In the genomic region with DNA sequence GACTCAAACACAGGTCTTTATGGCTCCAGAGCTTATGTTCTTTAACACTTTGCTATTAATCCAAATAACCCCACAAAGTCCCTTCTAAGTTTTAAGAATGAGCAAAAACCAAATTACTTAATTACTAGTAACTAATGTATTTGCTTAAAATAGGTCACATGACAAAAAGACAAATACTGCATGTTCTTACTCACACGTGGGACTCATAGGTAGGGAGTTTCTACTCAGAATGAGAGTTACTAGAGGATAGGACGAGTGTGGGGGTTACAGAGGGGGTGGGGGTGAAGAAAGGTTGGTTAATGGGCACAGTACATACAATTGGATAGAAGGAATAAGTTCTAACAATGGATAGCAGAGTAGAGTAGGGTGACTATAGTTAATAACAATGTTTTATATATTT, we compare ENCODE assay signal across 18 cellular contexts. TPM values are rescaled to one million over a fixed set of nuclear protein-coding genes. Genes with fewer than 3 reads are reported as not detected.
DNase-seq lines count a peak whose midpoint lies in the region; ATAC-seq, FAIRE-seq and TF ChIP-seq lines count a peak whose summit lies in the region.
"Had no signal": no experiment of that assay in that cellular context is flagged by ENCODE, and none has a peak within 500 bp of the region (broad histone marks: within the 10 kb centered on the region; RNA-seq: fewer than 3 reads in every experiment).

No MANE protein-coding gene starts in this region.

- 43% methylated on average over 1 of the region's 2 CpGs for whole genome bisulfite sequencing in K562 (ENCODE audit: insufficient coverage, low coverage, missing lambda C conversion rate)

- in situ Hi-C loops in K562 (cut with MboI): no loop called here

- TF ChIP-seq RAD21 in K562 (CRISPR knock-in tag; conservative IDR thresholded peaks at IDR 0.05 in 1 of 2, IDR thresholded peaks at IDR 0.05 in 1 of 2): no peak

- no peak overlapping the region for H3K4me3 ChIP-seq in CD8-positive, alpha-beta memory T cell (ENCODE audit: low read length)
- H3K4me3 ChIP-seq in K562: no peak overlapping the region
- H3K4me3 ChIP-seq: SJCRH30 had no signal

- no peaks in the 10 kb centered on the region for H3K27me3 Mint-ChIP-seq in activated naive CD4-positive, alpha-beta T cell treated with anti-CD3 and anti-CD28 coated beads, Interleukin-2, amount 50 U/mL, for 24 hours
- H3K27me3 Mint-ChIP-seq in CD8-positive, alpha-beta memory T cell: no peaks in the 10 kb centered on the region
- H3K27me3 Mint-ChIP-seq: B cell had no signal

- TF ChIP-seq POLR2A in K562 (conservative IDR thresholded peaks at IDR 0.05): no peak

- H3K9ac ChIP-seq in K562 (ENCODE audit: insufficient read depth in 1 of 2, low read depth in 2 of 2, low read length in 2 of 2): no peak overlapping the region

- H3K27ac Mint-ChIP-seq in activated naive CD4-positive, alpha-beta T cell treated with anti-CD3 and anti-CD28 coated beads, Interleukin-2, amount 50 U/mL, for 24 hours: peak overlapping the region; percentile 46
- H3K27ac Mint-ChIP-seq in activated naive CD4-positive, alpha-beta T cell treated with anti-CD3 and anti-CD28 coated beads, Interleukin-2, amount 50 U/mL, for 72 hours: peak overlapping the region in 1 of 2 donors; percentile 29
- H3K27ac Mint-ChIP-seq in CD8-positive, alpha-beta memory T cell: peak overlapping the region in 5 of 8 donors; percentile 67 to 89 (median 79)
- H3K27ac Mint-ChIP-seq in stimulated activated effector memory CD8-positive, alpha-beta T cell treated with anti-CD3 and anti-CD28 coated beads, Interleukin-12 subunit alpha, Interleukin-12 subunit beta, amount 100 ng/mL, for 72 hours: peak overlapping the region; percentile 73
- H3K27ac Mint-ChIP-seq: B cell, H9 had no signal

- no peaks in the 10 kb centered on the region for H4K20me1 ChIP-seq in K562 (replicated peaks; ENCODE audit: control insufficient read depth, insufficient read depth, low read length)

- POLR2A ChIA-PET in CD8-positive, alpha-beta memory T cell (lab: Charles Lee): no interaction called here
- POLR2A ChIA-PET in K562 (lab: Yijun Ruan, JAX): no interaction called here

- no peaks in the 10 kb centered on the region for H3K9me3 Mint-ChIP-seq in activated naive CD4-positive, alpha-beta T cell treated with anti-CD3 and anti-CD28 coated beads, Interleukin-2, amount 50 U/mL, for 24 hours
- H3K9me3 Mint-ChIP-seq in activated naive CD4-positive, alpha-beta T cell treated with anti-CD3 and anti-CD28 coated beads, Interleukin-2, amount 50 U/mL, for 72 hours: no peaks in the 10 kb centered on the region
- H3K9me3 Mint-ChIP-seq in CD8-positive, alpha-beta memory T cell: no peaks in the 10 kb centered on the region
- no peaks in the 10 kb centered on the region for H3K9me3 Mint-ChIP-seq in stimulated activated effector memory CD8-positive, alpha-beta T cell treated with anti-CD3 and anti-CD28 coated beads, Interleukin-12 subunit alpha, Interleukin-12 subunit beta, amount 100 ng/mL, for 72 hours

- TF ChIP-seq CTCF in K562 (IDR thresholded peaks at IDR 0.05 in 2 of 3, conservative IDR thresholded peaks at IDR 0.05 in 1 of 3; ENCODE audit: insufficient read depth in 2 of 3, low read depth in 1 of 3, low read length in 3 of 3): no peak

- peaks cover 93% of the 10 kb centered on the region for H3K79me2 ChIP-seq in K562 (ENCODE audit: control insufficient read depth, insufficient read depth, low read length)

- TF ChIP-seq EP300 in K562 (IDR thresholded peaks at IDR 0.05; ENCODE audit: low read length): no peak

- no peak overlapping the region for H3K4me2 ChIP-seq in K562 (ENCODE audit: insufficient read depth, low read length)

- no peaks in the 10 kb centered on the region for H3K9me3 ChIP-seq in CD8-positive, alpha-beta memory T cell (ENCODE audit: low read length)
- no peaks in the 10 kb centered on the region for H3K9me3 ChIP-seq in K562 (replicated peaks; ENCODE audit: control insufficient read depth, insufficient read depth, low read depth, low read length)
- H3K9me3 ChIP-seq: Caco-2, SJCRH30 had no signal

- no peak overlapping the region for H3K27ac ChIP-seq in CD8-positive, alpha-beta memory T cell (ENCODE audit: low read depth, low read length)
- no peak overlapping the region for H3K27ac ChIP-seq in K562 (ENCODE audit: extremely low read depth, low read depth, low read length)
- H3K27ac ChIP-seq: RWPE1, SJCRH30 had no signal

- BruUV-seq in K562 (replicated peaks; lab: Mats Ljungman, UMichigan): no TSS peak

- H3K36me3 Mint-ChIP-seq in activated naive CD4-positive, alpha-beta T cell treated with anti-CD3 and anti-CD28 coated beads, Interleukin-2, amount 50 U/mL, for 24 hours: no peaks in the 10 kb centered on the region
- peaks cover 7% of the 10 kb centered on the region in 2 donors for H3K36me3 Mint-ChIP-seq in activated naive CD4-positive, alpha-beta T cell treated with anti-CD3 and anti-CD28 coated beads, Interleukin-2, amount 50 U/mL, for 72 hours
- peaks cover 0 to 30% (median 6%) of the 10 kb centered on the region in 3 donors for H3K36me3 Mint-ChIP-seq in CD8-positive, alpha-beta memory T cell
- H3K36me3 Mint-ChIP-seq in stimulated activated effector memory CD8-positive, alpha-beta T cell treated with anti-CD3 and anti-CD28 coated beads, Interleukin-12 subunit alpha, Interleukin-12 subunit beta, amount 100 ng/mL, for 72 hours: peaks cover 27% of the 10 kb centered on the region

- no peaks in the 10 kb centered on the region for H3K27me3 ChIP-seq in CD8-positive, alpha-beta memory T cell (ENCODE audit: insufficient read depth, low read length, poor library complexity, severe bottlenecking)
- no peaks in the 10 kb centered on the region for H3K27me3 ChIP-seq in K562 (ENCODE audit: control insufficient read depth in 2 of 2, insufficient read depth in 2 of 2, low read length in 2 of 2)
- H3K27me3 ChIP-seq: SJCRH30 had no signal

- H2AFZ ChIP-seq in K562 (ENCODE audit: low read depth, low read length): no peak overlapping the region

- H3K4me1 Mint-ChIP-seq in activated naive CD4-positive, alpha-beta T cell treated with anti-CD3 and anti-CD28 coated beads, Interleukin-2, amount 50 U/mL, for 24 hours: peaks cover 56% of the 10 kb centered on the region
- H3K4me1 Mint-ChIP-seq in CD8-positive, alpha-beta memory T cell: peaks cover 55 to 85% (median 76%) of the 10 kb centered on the region in 3 donors
- H3K4me1 Mint-ChIP-seq in stimulated activated effector memory CD8-positive, alpha-beta T cell treated with anti-CD3 and anti-CD28 coated beads, Interleukin-12 subunit alpha, Interleukin-12 subunit beta, amount 100 ng/mL, for 72 hours: peaks cover 35% of the 10 kb centered on the region

- DNase-seq in activated naive CD4-positive, alpha-beta T cell treated with anti-CD3 and anti-CD28 coated beads, Interleukin-2, amount 50 U/mL, for 72 hours (ENCODE audit: low spot score in 2 of 2): no peak
- no peak for DNase-seq in CD8-positive, alpha-beta memory T cell
- DNase-seq in K562 (ENCODE audit: extremely low read depth in 1 of 4, low spot score in 3 of 4) (no peak), GM19240 (ENCODE audit: insufficient read length, low spot score) (no peak), NCI-H526 treated with DMSO at 0.1 percent for 48 hours (lab: John Stamatoyannopoulos, UW) (no peak)
- no peak for DNase-seq in stimulated activated effector memory CD8-positive, alpha-beta T cell treated with anti-CD3 and anti-CD28 coated beads, Interleukin-12 subunit alpha, Interleukin-12 subunit beta, amount 100 ng/mL, for 72 hours (ENCODE audit: low spot score in 2 of 2)
- DNase-seq: ACHN, Caco-2, DMS53, H9, NCI-H1436 treated with DMSO at 0.1 percent for 48 hours, NCI-H2081, NCI-H526, SJCRH30 had no signal

- no peak for FAIRE-seq in K562 (lab: Jason Lieb, UNC)
- FAIRE-seq: GM18507 had no signal

- CTCF ChIA-PET in CD8-positive, alpha-beta memory T cell (lab: Charles Lee): no interaction called here
- CTCF ChIA-PET in K562 (lab: Yijun Ruan, JAX; ENCODE audit: low intra/inter-chr PET ratio): no interaction called here

- H3K9me1 ChIP-seq in K562 (ENCODE audit: control insufficient read depth, insufficient read depth, low read length): no peaks in the 10 kb centered on the region

- H3K4me3 Mint-ChIP-seq in activated naive CD4-positive, alpha-beta T cell treated with anti-CD3 and anti-CD28 coated beads, Interleukin-2, amount 50 U/mL, for 24 hours: no peak overlapping the region
- H3K4me3 Mint-ChIP-seq in CD8-positive, alpha-beta memory T cell: peak overlapping the region in 6 of 7 donors; percentile 17 to 48 (median 30)
- peak overlapping the region; percentile 33 for H3K4me3 Mint-ChIP-seq in stimulated activated effector memory CD8-positive, alpha-beta T cell treated with anti-CD3 and anti-CD28 coated beads, Interleukin-12 subunit alpha, Interleukin-12 subunit beta, amount 100 ng/mL, for 72 hours
- H3K4me3 Mint-ChIP-seq: H9 had no signal

- peaks cover 49% of the 10 kb centered on the region for H3K4me1 ChIP-seq in CD8-positive, alpha-beta memory T cell (ENCODE audit: insufficient read depth, low read length)
- peaks cover 2 to 14% of the 10 kb centered on the region in 2 experiments; a peak in 4 of 5 replicates for H3K4me1 ChIP-seq in K562 (replicated peaks in 1 of 2; ENCODE audit: control insufficient read depth in 2 of 2, insufficient read depth in 2 of 2, low read length in 2 of 2)

- intact Hi-C loops in K562 (cut with micrococcal nuclease): loop anchor here (10.0 kb wide), 1 partner anchor 104 kb away; no protein-coding TSS in a partner anchor

- no peaks in the 10 kb centered on the region for H3K36me3 ChIP-seq in CD8-positive, alpha-beta memory T cell (ENCODE audit: insufficient read depth, low read length)
- H3K36me3 ChIP-seq in K562 (ENCODE audit: control insufficient read depth, insufficient read depth, low read length): peaks cover 7% of the 10 kb centered on the region; the same call in 2 of the 3 replicates
- H3K36me3 ChIP-seq: SJCRH30 had no signal

- ATAC-seq in activated naive CD4-positive, alpha-beta T cell treated with anti-CD3 and anti-CD28 coated beads, Interleukin-2, amount 50 U/mL, for 72 hours: no peak
- ATAC-seq in K562: no peak
- ATAC-seq in stimulated activated effector memory CD8-positive, alpha-beta T cell treated with anti-CD3 and anti-CD28 coated beads, Interleukin-12 subunit alpha, Interleukin-12 subunit beta, amount 100 ng/mL, for 72 hours: peak; percentile 53

RNA-seq across cellular contexts. Expression of a gene that starts 5.8 kb away (rescaled TPM):
- 10 to 100 TPM; 41.5 to 54.3 TPM for total RNA-seq in activated naive CD4-positive, alpha-beta T cell treated with anti-CD3 and anti-CD28 coated beads, Interleukin-2, amount 50 U/mL, for 72 hours
- 10 to 100 TPM; 70.1 to 72.7 TPM for total RNA-seq in CD8-positive, alpha-beta memory T cell
- 59.7 TPM for polyA plus RNA-seq in CD8-positive, alpha-beta memory T cell
- 14.9 and 51.4 TPM in 2 replicates for total RNA-seq in K562 (2011; cell fraction: chromatin; rRNA removed; ENCODE audit: low replicate concordance)
- 6.5 and 9.7 TPM in 2 replicates for total RNA-seq in K562 (2011; cell fraction: nucleolus; rRNA removed)
- total RNA-seq in K562 (2011; cell fraction: nucleoplasm; rRNA removed): 19.4 and 38.2 TPM in 2 replicates
- total RNA-seq in K562 (2014; rRNA removed) (22.0 and 22.9 TPM in 2 replicates), K562 (2014; rRNA removed; fragmentation: Illumina TruSeq; extraction: Trizol) (48.8 and 59.8 TPM in 2 replicates), K562 (2015; rRNA removed; fragmentation: Illumina TruSeq; extraction: Trizol) (33.3 and 37.4 TPM in 2 replicates), K562 (2021) (42.6 and 45.2 TPM in 2 replicates)
- polyA plus RNA-seq in K562 (2011; rRNA removed) (39.0 and 61.9 TPM in 2 replicates), K562 (2014; fragmentation: Illumina TruSeq; extraction: Trizol) (39.9 and 40.3 TPM in 2 replicates), K562 (2014; fragmentation: Nextera tagmentation; extraction: Ambion mirVana) (10 to 100 TPM; 10.9 to 21.9 TPM), K562 (2014; rRNA removed) (26.6 and 27.1 TPM in 2 replicates)
- polyA plus RNA-seq in K562 (2011; cell fraction: cytosol; rRNA removed): 20.5 and 23.2 TPM in 2 replicates
- 16.6 TPM in 2 replicates for polyA plus RNA-seq in K562 (2011; cell fraction: nucleus; rRNA removed)
- polyA plus RNA-seq in K562 (2012): 28.0 and 29.8 TPM in 2 replicates
- 70.3 and 106 TPM in 2 replicates for polyA minus RNA-seq in K562 (2011; rRNA and poly(A)+ RNA removed)
- 38.7 and 52.2 TPM in 2 replicates for polyA minus RNA-seq in K562 (2011; cell fraction: cytosol; rRNA and poly(A)+ RNA removed)
- 8.2 and 13.3 TPM in 2 replicates for polyA minus RNA-seq in K562 (2011; cell fraction: nucleus; rRNA and poly(A)+ RNA removed)
